Comparison of ENCODE assay signal across 1 cellular context in genomic region chr11:586376-587316, GRCh38.
TF ChIP-seq lines count a peak whose summit lies in the region.

No MANE protein-coding gene starts in this region.

TF ChIP-seq in SK-N-SH, 30 proteins besides CTCF, POLR2A, EP300 and RAD21:
- no peak for TF ChIP-seq TAF1 (IDR thresholded peaks at IDR 0.05; ENCODE audit: borderline replicate concordance, low read depth, low read length)
- no peak for TF ChIP-seq POLR2AphosphoS5 (IDR thresholded peaks at IDR 0.05; ENCODE audit: low read depth, low read length)
- TF ChIP-seq USF1 (IDR thresholded peaks at IDR 0.05; ENCODE audit: borderline replicate concordance, low read depth): no peak
- no peak for TF ChIP-seq TCF12 (IDR thresholded peaks at IDR 0.05)
- TF ChIP-seq FOSL2 (IDR thresholded peaks at IDR 0.05; ENCODE audit: borderline replicate concordance, low read depth): no peak
- TF ChIP-seq PBX3 (IDR thresholded peaks at IDR 0.05): no peak
- no peak for TF ChIP-seq TEAD4 (IDR thresholded peaks at IDR 0.05; ENCODE audit: borderline replicate concordance, insufficient read depth)
- TF ChIP-seq ELF1 (IDR thresholded peaks at IDR 0.05): no peak
- no peak for TF ChIP-seq FOXM1 (IDR thresholded peaks at IDR 0.05; ENCODE audit: low read depth)
- TF ChIP-seq MXI1 (IDR thresholded peaks at IDR 0.05; ENCODE audit: low read depth, low read length): no peak
- no peak for TF ChIP-seq RCOR1 (IDR thresholded peaks at IDR 0.05; ENCODE audit: low read length)
- TF ChIP-seq ZBTB33 (IDR thresholded peaks at IDR 0.05; ENCODE audit: borderline replicate concordance, low read depth): no peak
